Comparison of ENCODE assay signal across 2 cellular contexts in genomic region chr2:231467613-231468525, GRCh38.
TF ChIP-seq lines count a peak whose summit lies in the region.

No MANE protein-coding gene starts in this region.

TF ChIP-seq in HEK293, 187 proteins besides CTCF, POLR2A, EP300 and RAD21:
- TF ChIP-seq ZBTB49 (tag by site-specific recombination; IDR thresholded peaks at IDR 0.05; ENCODE audit: low read depth) = no peak
- no peak for TF ChIP-seq GLIS2 (tag by site-specific recombination; IDR thresholded peaks at IDR 0.05)
- TF ChIP-seq ZNF692 (tag by site-specific recombination; IDR thresholded peaks at IDR 0.05) = 0 out of 2 replicates have a peak, but pooled peaks have one; percentile 30
- TF ChIP-seq OSR2 (tag by site-specific recombination; IDR thresholded peaks at IDR 0.05) = 0 out of 2 replicates have a peak, but pooled peaks have one; percentile 24
- no peak for TF ChIP-seq ZNF416 (tag by site-specific recombination; IDR thresholded peaks at IDR 0.05)
- TF ChIP-seq ZNF132 (tag by site-specific recombination; IDR thresholded peaks at IDR 0.05; ENCODE audit: borderline replicate concordance) = no peak
- peak; percentile 64 for TF ChIP-seq ZBTB20 (tag by site-specific recombination; IDR thresholded peaks at IDR 0.05)

TF ChIP-seq in H1, 55 proteins besides CTCF, POLR2A, EP300 and RAD21:
- TF ChIP-seq NANOG (IDR thresholded peaks at IDR 0.05; ENCODE audit: insufficient read depth, low read depth, low read length, poor library complexity, severe bottlenecking) (no peak), ATF3 (IDR thresholded peaks at IDR 0.05; ENCODE audit: insufficient read depth, low read depth, low read length) (no peak), RBBP5 (IDR thresholded peaks at IDR 0.05; ENCODE audit: borderline replicate concordance, low read depth, low read length) (no peak), RXRA (IDR thresholded peaks at IDR 0.05; ENCODE audit: insufficient read depth, low read depth, low read length) (no peak), TBP (IDR thresholded peaks at IDR 0.05; ENCODE audit: low read depth, low read length) (no peak), TEAD4 (IDR thresholded peaks at IDR 0.05; ENCODE audit: low read depth, low read length) (no peak), POU5F1 (IDR thresholded peaks at IDR 0.05; ENCODE audit: low read depth, low read length) (no peak), TAF7 (optimal IDR thresholded peaks at IDR 0.05; ENCODE audit: borderline replicate concordance, low read depth, low read length) (no peak), SRF (IDR thresholded peaks at IDR 0.05; ENCODE audit: low read depth, low read length) (no peak), SP1 (IDR thresholded peaks at IDR 0.05; ENCODE audit: low read depth, low read length) (no peak), RNF2 (IDR thresholded peaks at IDR 0.05; ENCODE audit: borderline replicate concordance, low read depth, low read length, missing control alignments, poor library complexity, severe bottlenecking) (no peak), BACH1 (IDR thresholded peaks at IDR 0.05; ENCODE audit: low read length) (no peak), SUZ12 (IDR thresholded peaks at IDR 0.05; ENCODE audit: low read length) (no peak), RFX5 (IDR thresholded peaks at IDR 0.05; ENCODE audit: borderline replicate concordance, low read depth, low read length) (no peak)
